ENCODE assay signal across 29 cellular contexts in the genomic region with DNA sequence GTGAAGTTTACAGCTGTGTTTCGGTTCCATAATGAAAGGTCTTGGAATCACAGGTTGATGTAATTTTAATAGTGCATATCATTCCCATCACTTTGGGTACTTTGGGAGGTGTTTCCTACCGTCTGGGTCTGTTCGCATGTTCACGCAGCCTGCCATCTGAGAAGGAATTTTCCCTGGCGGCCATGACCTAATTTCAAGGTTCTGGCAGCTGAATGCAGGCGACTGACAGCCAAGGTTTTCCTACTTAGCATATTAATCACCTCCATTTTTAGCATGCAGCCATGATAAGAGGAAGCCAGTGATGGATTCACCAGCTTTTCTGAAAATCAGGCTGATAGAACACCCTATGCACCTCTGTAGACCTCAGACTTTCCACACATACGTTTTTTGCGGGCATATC.
DNase-seq lines count a peak whose midpoint lies in the region; ATAC-seq, FAIRE-seq and TF ChIP-seq lines count a peak whose summit lies in the region.
"Had no signal": no experiment of that assay in that cellular context is flagged by ENCODE, and none has a peak within 500 bp of the region (broad histone marks: within the 10 kb centered on the region; RNA-seq: fewer than 3 reads in every experiment).

No MANE protein-coding gene starts in this region.

- intact Hi-C loops in left cardiac atrium (cut with DNase I) (no loop called here), pancreas (cut with DNase I) (no loop called here), mucosa of descending colon (cut with DNase I, micrococcal nuclease) (no loop called here)

- DNase-seq in G401 (ENCODE audit: low spot score) (peak; percentile 98), left cardiac atrium (peak; percentile 24), pancreas (peak in 4 of 6 donors; percentile 14 to 48 (median 35)), ureter (ENCODE audit: low spot score) (no peak), SW480 (ENCODE audit: low spot score) (no peak), mucosa of descending colon (no peak), OCI-M2 (lab: John Stamatoyannopoulos, UW; ENCODE audit: unreplicated experiment) (no peak)
- DNase-seq: activated CD4-positive, alpha-beta memory T cell treated with anti-CD3 and anti-CD28 coated beads, Interleukin-2, amount 10 ng/mL, durations not matched to agents 7 days and 5 days; activated CD4-positive, alpha-beta T cell treated with anti-CD3 and anti-CD28 coated beads for 1 hour; activated CD8-positive, alpha-beta memory T cell treated with anti-CD3 and anti-CD28 coated beads, Interleukin-2, amount 50 U/mL, for 48 hours; activated naive CD4-positive, alpha-beta T cell treated with Interleukin-2 at 50 U/mL for 16 hours; BE2C; CD8-positive, alpha-beta T cell; EL; H7; KBM-7; natural killer cell; NCI-H1092 treated with DMSO at 0.1 percent for 48 hours; NCI-H1930; NCI-H524 treated with DMSO at 0.1 percent for 48 hours; PC-3; thyroid gland had no signal

- no peaks in the 10 kb centered on the region for H3K36me3 ChIP-seq in pancreas
- no peaks in the 10 kb centered on the region for H3K36me3 ChIP-seq in mucosa of descending colon (ENCODE audit: low read depth)
- H3K36me3 ChIP-seq: BE2C, thyroid gland, vagina had no signal

- H3K27me3 Mint-ChIP-seq in brain, result peaks cover 5% of the 10 kb centered on the region
- H3K27me3 Mint-ChIP-seq: activated CD4-positive, alpha-beta memory T cell treated with anti-CD3 and anti-CD28 coated beads, Interleukin-2, amount 10 ng/mL, durations not matched to agents 7 days and 5 days; stimulated activated naive CD8-positive, alpha-beta T cell treated with anti-CD3 and anti-CD28 coated beads, Interleukin-15, Interleukin-2, amounts not matched to agents 100 ng/mL and 50 ng/mL, for 24 hours had no signal

- peak overlapping the region in 2 of 5 experiments; percentile 16 to 26 for H3K4me3 Mint-ChIP-seq in brain
- H3K4me3 Mint-ChIP-seq: activated CD4-positive, alpha-beta memory T cell treated with anti-CD3 and anti-CD28 coated beads, Interleukin-2, amount 10 ng/mL, durations not matched to agents 7 days and 5 days; activated T-helper 1 cell treated with anti-CD3 and anti-CD28 coated beads, Interleukin-12 subunit alpha, Interleukin-12 subunit beta, Interleukin-2, Interleukin-4 antibody, amounts not matched to agents 30 ng/mL and 10 ng/mL and 1 ng/mL, durations not matched to agents 14 hours and 24 hours and 36 hours; CD8-positive, alpha-beta T cell; natural killer cell; stimulated activated naive CD8-positive, alpha-beta T cell treated with anti-CD3 and anti-CD28 coated beads, Interleukin-15, Interleukin-2, amounts not matched to agents 100 ng/mL and 50 ng/mL, for 24 hours had no signal

- TF ChIP-seq CTCF in brain (conservative IDR thresholded peaks at IDR 0.05) (no peak), pancreas (IDR thresholded peaks at IDR 0.05) (no peak), mucosa of descending colon (IDR thresholded peaks at IDR 0.05) (no peak)

- H3K9me3 Mint-ChIP-seq in brain, result peaks cover 4 to 22% (median 7%) of the 10 kb centered on the region in 5 experiments

- H3K4me1 Mint-ChIP-seq in brain, result peaks cover 9% of the 10 kb centered on the region
- H3K4me1 Mint-ChIP-seq: activated CD4-positive, alpha-beta memory T cell treated with anti-CD3 and anti-CD28 coated beads, Interleukin-2, amount 10 ng/mL, durations not matched to agents 7 days and 5 days; natural killer cell had no signal

- H3K27me3 ChIP-seq in pancreas, result no peaks in the 10 kb centered on the region
- H3K27me3 ChIP-seq: BE2C, thyroid gland, vagina had no signal

- H3K4me1 ChIP-seq in pancreas, result peaks cover 0 to 6% (median 0%) of the 10 kb centered on the region in 3 donors
- no peaks in the 10 kb centered on the region for H3K4me1 ChIP-seq in mucosa of descending colon (ENCODE audit: low read depth)
- H3K4me1 ChIP-seq: thyroid gland, vagina had no signal

- FAIRE-seq in pancreas (lab: Jason Lieb, UNC), result no peak
- FAIRE-seq: frontal cortex, HTR-8/SVneo had no signal

- H3K36me3 Mint-ChIP-seq in brain, result no peaks in the 10 kb centered on the region
- H3K36me3 Mint-ChIP-seq: CD8-positive, alpha-beta T cell had no signal

- H3K27ac Mint-ChIP-seq in brain, result peak overlapping the region in 3 of 5 experiments; percentile 10 to 58 (median 14)
- H3K27ac Mint-ChIP-seq: activated CD4-positive, alpha-beta memory T cell treated with anti-CD3 and anti-CD28 coated beads, Interleukin-2, amount 10 ng/mL, durations not matched to agents 7 days and 5 days; activated T-helper 1 cell treated with anti-CD3 and anti-CD28 coated beads, Interleukin-12 subunit alpha, Interleukin-12 subunit beta, Interleukin-2, Interleukin-4 antibody, amounts not matched to agents 30 ng/mL and 10 ng/mL and 1 ng/mL, durations not matched to agents 14 hours and 24 hours and 36 hours; CD8-positive, alpha-beta T cell; natural killer cell; stimulated activated naive CD8-positive, alpha-beta T cell treated with anti-CD3 and anti-CD28 coated beads, Interleukin-15, Interleukin-2, amounts not matched to agents 100 ng/mL and 50 ng/mL, for 24 hours had no signal

- ATAC-seq in left cardiac atrium (peak; percentile 51 to 80), pancreas (peak in 3 of 4 donors; percentile 41 to 84 (median 84)), mucosa of descending colon (no peak)
- ATAC-seq: CD8-positive, alpha-beta T cell; natural killer cell; PC-3 had no signal

- H3K9me3 ChIP-seq in pancreas (peaks cover 0 to 4% (median 0%) of the 10 kb centered on the region in 4 donors), mucosa of descending colon (no peaks in the 10 kb centered on the region)
- H3K9me3 ChIP-seq: BE2C, thyroid gland, vagina had no signal

- in situ Hi-C loops in G401 (cut with HindIII; ENCODE audit: low sequenced_read_pairs), result no loop called here

- WGBS in pancreas, 2 donors, result 14 to 19% methylated on average over 8 of the region's 8 CpGs

- no peak overlapping the region for H3K27ac ChIP-seq in pancreas
- H3K27ac ChIP-seq: thyroid gland, vagina had no signal

- H3K4me3 ChIP-seq in pancreas (no peak overlapping the region), mucosa of descending colon (no peak overlapping the region)
- H3K4me3 ChIP-seq: smooth muscle cell, thyroid gland, vagina had no signal

Comparison
In these comparisons a context has a peak if more than half of its experiments do, and no peak if none do; other contexts are left out.
1. DNase-seq: peak in G401 (single experiment), left cardiac atrium (single experiment) and pancreas (4 of 6); none in ureter (single experiment), SW480 (single experiment), mucosa of descending colon (0 of 3) and OCI-M2 (single experiment).